9 cellular contexts compared by ENCODE assay signal in the genomic region with DNA sequence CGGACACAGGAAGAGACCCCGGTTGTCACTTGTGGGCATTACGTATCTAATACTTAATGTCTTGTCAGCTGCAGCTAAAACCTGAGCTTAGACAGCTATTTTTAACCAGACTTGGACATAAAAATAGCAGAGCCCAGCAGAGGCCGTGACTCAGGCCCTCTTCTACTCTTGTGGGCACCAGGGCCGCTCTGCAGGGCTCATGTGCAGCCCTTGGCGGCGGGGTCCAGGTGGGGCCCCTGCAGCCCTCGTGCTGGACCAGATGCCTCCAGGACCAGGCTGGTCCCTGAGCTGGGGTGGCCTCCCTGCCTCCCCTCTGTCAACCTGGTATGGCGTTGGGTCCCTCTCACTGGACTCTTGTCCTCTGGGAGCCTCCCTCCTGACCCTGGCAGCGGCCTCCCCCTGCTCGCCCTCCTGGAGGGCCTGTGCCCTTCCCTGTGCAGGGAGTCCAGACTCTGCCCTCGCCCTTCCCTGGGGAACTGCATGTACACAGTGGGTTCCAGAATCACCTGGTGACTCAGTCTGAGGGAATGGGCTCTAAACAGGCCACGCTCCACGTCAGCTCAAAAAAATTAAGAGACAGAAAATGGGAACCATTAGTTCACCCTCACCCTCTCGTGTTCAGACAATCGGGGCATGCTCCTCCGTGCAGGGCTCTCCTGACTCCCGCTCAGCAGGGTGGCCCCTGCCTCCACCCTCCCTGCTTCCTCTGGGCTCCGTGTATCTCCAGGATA. TPM values are rescaled to one million over a fixed set of nuclear protein-coding genes. Genes with fewer than 3 reads are reported as not detected.
A peak's percentile ranks its signal among the peaks of the same experiment; 100 is the strongest.
DNase-seq lines count a peak whose midpoint lies in the region; ATAC-seq and TF ChIP-seq lines count a peak whose summit lies in the region.
"Had no signal": no experiment of that assay in that cellular context is flagged by ENCODE, and none has a peak within 500 bp of the region (broad histone marks: within the 10 kb centered on the region; RNA-seq: fewer than 3 reads in every experiment).

No MANE protein-coding gene starts in this region.

- no peaks in the 10 kb centered on the region for H3K36me3 ChIP-seq in H7 (replicated peaks; ENCODE audit: control insufficient read depth, insufficient read depth, low read length)
- no peaks in the 10 kb centered on the region for H3K36me3 ChIP-seq in SJSA1

- H3K27me3 ChIP-seq in H7 (ENCODE audit: control insufficient read depth, insufficient read depth, low read length) (no peaks in the 10 kb centered on the region), SJSA1 (replicated peaks) (no peaks in the 10 kb centered on the region), foreskin keratinocyte (no peaks in the 10 kb centered on the region)

- TF ChIP-seq CTCF in foreskin keratinocyte (conservative IDR thresholded peaks at IDR 0.05): no peak

- no peak overlapping the region for H3K4me3 ChIP-seq in H7 (ENCODE audit: insufficient read depth, low read depth, low read length)
- no peak overlapping the region for H3K4me3 ChIP-seq in SJSA1

- DNase-seq in H7: peak; percentile 37
- peak; percentile 87 to 89 for DNase-seq in SJSA1 (ENCODE audit: low read depth in 1 of 2, low spot score in 2 of 2)
- peak; percentile 88 to 95 for DNase-seq in foreskin keratinocyte
- peak; percentile 35 for DNase-seq in stromal cell of bone marrow (ENCODE audit: low read depth)
- DNase-seq in DMS153 (lab: John Stamatoyannopoulos, UW): no peak
- no peak for DNase-seq in D341Med (ENCODE audit: low spot score)
- DNase-seq: NCI-H2171 treated with DMSO at 0.1 percent for 48 hours; stimulated activated naive CD8-positive, alpha-beta T cell treated with anti-CD3 and anti-CD28 coated beads, Interleukin-15, amount 100 ng/mL, for 72 hours had no signal

- ATAC-seq in foreskin keratinocyte (peak; percentile 90), HG02588 (IDR thresholded peaks at IDR 0.05; ENCODE audit: unreplicated experiment) (no peak)
- ATAC-seq: stimulated activated naive CD8-positive, alpha-beta T cell treated with anti-CD3 and anti-CD28 coated beads, Interleukin-15, amount 100 ng/mL, for 72 hours had no signal

- peaks cover 29% of the 10 kb centered on the region for H3K4me1 ChIP-seq in SJSA1 (replicated peaks)
- H3K4me1 ChIP-seq in foreskin keratinocyte: peaks cover 25% of the 10 kb centered on the region

- peak overlapping the region; percentile 68 for H3K27ac ChIP-seq in SJSA1
- peak overlapping the region; percentile 84 for H3K27ac ChIP-seq in foreskin keratinocyte

- no peaks in the 10 kb centered on the region for H3K9me3 ChIP-seq in SJSA1 (replicated peaks)

RNA-seq across cellular contexts. Expression of a gene that starts 9.7 kb away (rescaled TPM):
- 9.9 and 10.5 TPM in 2 replicates for total RNA-seq in H7 (2014; rRNA removed; shearing (Covaris generic))
- 2.5 and 2.9 TPM in 2 replicates for total RNA-seq in SJSA1 (2014; rRNA removed; shearing (Covaris generic))
- total RNA-seq in foreskin keratinocyte: 9.5 and 11.8 TPM in 2 replicates
- polyA plus RNA-seq in foreskin keratinocyte: 4.5 and 4.9 TPM in 2 replicates

RNA-seq across cellular contexts. Expression of a gene that starts 52.2 kb away (rescaled TPM):
- 101 and 121 TPM in 2 replicates for total RNA-seq in H7 (2014; rRNA removed; shearing (Covaris generic))
- total RNA-seq in SJSA1 (2014; rRNA removed; shearing (Covaris generic)): 100 and 115 TPM in 2 replicates
- total RNA-seq in foreskin keratinocyte: 100 and 119 TPM in 2 replicates
- 78.0 and 99.3 TPM in 2 replicates for polyA plus RNA-seq in foreskin keratinocyte

Comparison
In these comparisons a context has a peak if more than half of its experiments do, and no peak if none do; other contexts are left out.
1. DNase-seq: peak in H7 (single experiment), SJSA1 (2 of 2), foreskin keratinocyte (2 of 2) and stromal cell of bone marrow (single experiment); none in DMS153 (single experiment) and D341Med (single experiment).